In genomic region chr16:77212736-77213541, GRCh38 we compare ENCODE assay signal across 8 cellular contexts. TPM values are rescaled to one million over a fixed set of nuclear protein-coding genes. Genes with fewer than 3 reads are reported as not detected.
DNase-seq lines count a peak whose midpoint lies in the region; ATAC-seq and TF ChIP-seq lines count a peak whose summit lies in the region.

No MANE protein-coding gene starts in this region.

- H3K4me3 ChIP-seq in BJ (ENCODE audit: low read depth, low read length) (peak overlapping the region; percentile 52), OCI-LY7 (ENCODE audit: low read depth, low read length, poor library complexity, severe bottlenecking) (peak overlapping the region; percentile 74), uterus (peak overlapping the region; percentile 54 to 60)

- H3K27ac ChIP-seq in OCI-LY7 (ENCODE audit: low read depth, low read length, poor library complexity, severe bottlenecking) (no peak overlapping the region), uterus (peak overlapping the region; percentile 57 to 87)

- H3K36me3 ChIP-seq in BJ (ENCODE audit: control insufficient read depth, insufficient read depth, low read length), result no peaks in the 10 kb centered on the region
- no peaks in the 10 kb centered on the region for H3K36me3 ChIP-seq in OCI-LY7 (ENCODE audit: insufficient read depth, low read length)
- H3K36me3 ChIP-seq in uterus, result no peaks in the 10 kb centered on the region

- H3K27me3 ChIP-seq in BJ (ENCODE audit: control insufficient read depth, insufficient read depth, low read length) (no peaks in the 10 kb centered on the region), uterus (no peaks in the 10 kb centered on the region)

- peak overlapping the region; percentile 74 for H3K4me2 ChIP-seq in OCI-LY7 (ENCODE audit: low read length)

- no peaks in the 10 kb centered on the region for H3K79me2 ChIP-seq in OCI-LY7 (ENCODE audit: insufficient read depth, low read depth, low read length)

- POLR2A ChIA-PET in BJ (lab: Charles Lee) (no interaction called here), OCI-LY7 (lab: Charles Lee) (interaction anchor here (0.6 kb wide), 2 partner anchors 352 to 1450 kb away, joined by 4 read pairs; no protein-coding TSS in a partner anchor)

- H3K9me3 ChIP-seq in OCI-LY7 (ENCODE audit: low read length), result no peaks in the 10 kb centered on the region
- no peaks in the 10 kb centered on the region for H3K9me3 ChIP-seq in uterus

- H3K4me1 ChIP-seq in OCI-LY7 (ENCODE audit: insufficient read depth, low read length, poor library complexity, severe bottlenecking) (peaks cover 10% of the 10 kb centered on the region), uterus (no peaks in the 10 kb centered on the region)

- H3K9me2 ChIP-seq in OCI-LY7 (ENCODE audit: insufficient read depth, low read length), result no peaks in the 10 kb centered on the region

- H2AFZ ChIP-seq in OCI-LY7 (ENCODE audit: low read length), result peak overlapping the region; percentile 64; the same call in 1 of the 2 replicates

- intact Hi-C loops in OCI-LY7 (cut with micrococcal nuclease; ENCODE audit: unreplicated experiment), result loop anchor here (1.0 kb wide), 1 partner anchor 23 kb away; no protein-coding TSS in a partner anchor
- intact Hi-C loops in posterior vena cava (cut with DNase I), result no loop called here
- intact Hi-C loops in uterus (cut with DNase I; ENCODE audit: low total_unique reads), result no loop called here

- peak; percentile 17 to 41 for TF ChIP-seq POLR2A in uterus (IDR thresholded peaks at IDR 0.05)

- CTCF ChIA-PET in BJ (lab: Yijun Ruan, JAX) (interaction anchor here (1.0 to 1.4 kb wide), 3 partner anchors 8 to 10 kb away, joined by 3 to 4 read pairs (median 3); no protein-coding TSS in a partner anchor), OCI-LY7 (lab: Charles Lee; ENCODE audit: unreplicated experiment) (no interaction called here)

- peak; percentile 77 for ATAC-seq in HG03439 (IDR thresholded peaks at IDR 0.05; ENCODE audit: unreplicated experiment)

- no TSS peak for BruUV-seq in OCI-LY7 (replicated peaks; lab: Mats Ljungman, UMichigan)

- no peak for DNase-seq in BJ (ENCODE audit: low read depth)
- DNase-seq in GM19240 (ENCODE audit: insufficient read length, low spot score), result peak; percentile 14
- DNase-seq in OCI-LY7 (ENCODE audit: low spot score), result peak; percentile 55
- DNase-seq in activated T-helper 1 cell treated with anti-CD3 and anti-CD28 coated beads, Interleukin-2, amount 50 U/mL, for 16 hours (ENCODE audit: low read depth in 1 of 2, low spot score in 1 of 2), result peak; percentile 34 to 39
- DNase-seq in glomerular visceral epithelial cell (ENCODE audit: extremely low spot score), result peak; percentile 51
- DNase-seq in posterior vena cava (ENCODE audit: low spot score), result peak; percentile 87
- peak; percentile 69 to 71 for DNase-seq in uterus

- no peak for TF ChIP-seq CTCF in BJ (IDR thresholded peaks at IDR 0.05; ENCODE audit: insufficient read depth, low read depth, low read length)
- no peak for TF ChIP-seq CTCF in OCI-LY7 (conservative IDR thresholded peaks at IDR 0.05; ENCODE audit: low read length)
- TF ChIP-seq CTCF in uterus (IDR thresholded peaks at IDR 0.05), result no peak

- no peaks in the 10 kb centered on the region for H4K20me1 ChIP-seq in OCI-LY7 (ENCODE audit: insufficient read depth, low read length)

RNA-seq across cellular contexts. Expression of gene SYCE1L, which starts 13.7 kb away (rescaled TPM):
- polyA plus RNA-seq in BJ (2011; rRNA removed), result 0.31 and 0.44 TPM in 2 replicates
- not detected in 2 replicates for polyA minus RNA-seq in BJ (2011; rRNA and poly(A)+ RNA removed)
- 1.9 and 6.1 TPM in 2 replicates for total RNA-seq in OCI-LY7 (2014; rRNA removed; shearing (Covaris generic))
- total RNA-seq in OCI-LY7 (2022), result 9.3 and 9.9 TPM in 2 replicates
- total RNA-seq in posterior vena cava, result 1 to 10 TPM; 2.5 to 6.1 TPM
- total RNA-seq in uterus, result 10 to 100 TPM in 1 of 4 donors, under 1 TPM in 1, not detected in 2; 0.48 to 11.4 TPM

RNA-seq across cellular contexts. Expression of gene MON1B, which starts 21.9 kb away (rescaled TPM):
- 9.3 and 17.3 TPM in 2 replicates for polyA plus RNA-seq in BJ (2011; rRNA removed)
- 9.1 and 14.9 TPM in 2 replicates for polyA minus RNA-seq in BJ (2011; rRNA and poly(A)+ RNA removed)
- total RNA-seq in OCI-LY7 (2014; rRNA removed; shearing (Covaris generic)), result 14.0 and 20.4 TPM in 2 replicates
- total RNA-seq in OCI-LY7 (2022), result 72.7 and 76.2 TPM in 2 replicates
- total RNA-seq in posterior vena cava, result 10 to 100 TPM; 34.7 to 35.6 TPM
- total RNA-seq in uterus, result 10 to 100 TPM in 2 of 4 donors, 1 to 10 TPM in 2; 1.3 to 35.8 (median 20.2) TPM
